Comparison of ENCODE assay signal across 23 cellular contexts in genomic region chr2:239059854-239060253, GRCh38.
A peak's percentile ranks its signal among the peaks of the same experiment; 100 is the strongest.
DNase-seq lines count a peak whose midpoint lies in the region; ATAC-seq, FAIRE-seq and TF ChIP-seq lines count a peak whose summit lies in the region.
"Had no signal": no experiment of that assay in that cellular context is flagged by ENCODE, and none has a peak within 500 bp of the region (broad histone marks: within the 10 kb centered on the region; RNA-seq: fewer than 3 reads in every experiment).

No MANE protein-coding gene starts in this region.

- no peak overlapping the region for H3K4me3 Mint-ChIP-seq in effector memory CD8-positive, alpha-beta T cell
- no peak overlapping the region for H3K4me3 Mint-ChIP-seq in activated T-helper 1 cell treated with anti-CD3 and anti-CD28 coated beads, Interleukin-12 subunit alpha, Interleukin-12 subunit beta, Interleukin-2, Interleukin-4 antibody, amounts not matched to agents 30 ng/mL and 10 ng/mL and 1 ng/mL, durations not matched to agents 14 hours and 24 hours and 36 hours
- H3K4me3 Mint-ChIP-seq: CD8-positive, alpha-beta memory T cell; IgD-negative memory B cell had no signal

- peaks cover 35% of the 10 kb centered on the region for H3K36me3 Mint-ChIP-seq in effector memory CD8-positive, alpha-beta T cell (ENCODE audit: insufficient read depth)
- H3K36me3 Mint-ChIP-seq in activated T-helper 1 cell treated with anti-CD3 and anti-CD28 coated beads, Interleukin-12 subunit alpha, Interleukin-12 subunit beta, Interleukin-2, Interleukin-4 antibody, amounts not matched to agents 30 ng/mL and 10 ng/mL and 1 ng/mL, durations not matched to agents 14 hours and 24 hours and 36 hours (ENCODE audit: low read depth): peaks cover 14% of the 10 kb centered on the region

- no peaks in the 10 kb centered on the region for H3K27me3 Mint-ChIP-seq in effector memory CD8-positive, alpha-beta T cell
- H3K27me3 Mint-ChIP-seq in activated T-helper 1 cell treated with anti-CD3 and anti-CD28 coated beads, Interleukin-12 subunit alpha, Interleukin-12 subunit beta, Interleukin-2, Interleukin-4 antibody, amounts not matched to agents 30 ng/mL and 10 ng/mL and 1 ng/mL, durations not matched to agents 14 hours and 24 hours and 36 hours (ENCODE audit: insufficient read depth): no peaks in the 10 kb centered on the region
- H3K27me3 Mint-ChIP-seq: IgD-negative memory B cell had no signal

- in situ Hi-C loops in G401 (cut with HindIII; ENCODE audit: low sequenced_read_pairs): no loop called here

- no peak for TF ChIP-seq CTCF in A549 (IDR thresholded peaks at IDR 0.05)
- TF ChIP-seq CTCF in dorsolateral prefrontal cortex (IDR thresholded peaks at IDR 0.05 in 54 of 56, conservative IDR thresholded peaks at IDR 0.05 in 2 of 56; ENCODE audit: low read depth in 1 of 56, partially characterized antibody in 56 of 56): no peak

- H3K4me2 ChIP-seq in A549: no peak overlapping the region
- H3K4me2 ChIP-seq: KMS-11 had no signal

- H3K4me1 ChIP-seq in A549: no peaks in the 10 kb centered on the region
- H3K4me1 ChIP-seq: SJSA1 had no signal

- H3K27ac ChIP-seq in A549: no peak overlapping the region
- peak overlapping the region in 36 of 59 donors; percentile 8 to 68 (median 33) for H3K27ac ChIP-seq in dorsolateral prefrontal cortex
- H3K27ac ChIP-seq: C4-2B, KMS-11, SJSA1 had no signal

- no peak for TF ChIP-seq RAD21 in A549 (conservative IDR thresholded peaks at IDR 0.05 in 1 of 2, IDR thresholded peaks at IDR 0.05 in 1 of 2)

- H3K9me3 Mint-ChIP-seq in effector memory CD8-positive, alpha-beta T cell: no peaks in the 10 kb centered on the region
- H3K9me3 Mint-ChIP-seq in activated T-helper 1 cell treated with anti-CD3 and anti-CD28 coated beads, Interleukin-12 subunit alpha, Interleukin-12 subunit beta, Interleukin-2, Interleukin-4 antibody, amounts not matched to agents 30 ng/mL and 10 ng/mL and 1 ng/mL, durations not matched to agents 14 hours and 24 hours and 36 hours: no peaks in the 10 kb centered on the region
- H3K9me3 Mint-ChIP-seq: CD8-positive, alpha-beta memory T cell; IgD-negative memory B cell had no signal

- intact Hi-C loops in dorsolateral prefrontal cortex (cut with DNase I): no loop called here
- intact Hi-C loops in sciatic nerve (cut with DNase I): no loop called here
- intact Hi-C loops in activated T-helper 1 cell treated with anti-CD3 and anti-CD28 coated beads, Interleukin-12 subunit alpha, Interleukin-12 subunit beta, Interleukin-2, Interleukin-4 antibody, amounts not matched to agents 30 ng/mL and 10 ng/mL and 1 ng/mL, durations not matched to agents 14 hours and 24 hours and 36 hours (cut with micrococcal nuclease): no loop called here

- H3K4me1 Mint-ChIP-seq in effector memory CD8-positive, alpha-beta T cell (ENCODE audit: low read depth in 2 of 2): peaks cover 0 to 3% of the 10 kb centered on the region in 2 donors
- H3K4me1 Mint-ChIP-seq in activated T-helper 1 cell treated with anti-CD3 and anti-CD28 coated beads, Interleukin-12 subunit alpha, Interleukin-12 subunit beta, Interleukin-2, Interleukin-4 antibody, amounts not matched to agents 30 ng/mL and 10 ng/mL and 1 ng/mL, durations not matched to agents 14 hours and 24 hours and 36 hours (ENCODE audit: low read depth): no peaks in the 10 kb centered on the region
- H3K4me1 Mint-ChIP-seq: IgD-negative memory B cell had no signal

- H3K4me3 ChIP-seq in A549 (no peak overlapping the region), dorsolateral prefrontal cortex (no peak overlapping the region)
- H3K4me3 ChIP-seq: SJSA1 had no signal

- no peak overlapping the region for H3K27ac Mint-ChIP-seq in effector memory CD8-positive, alpha-beta T cell
- no peak overlapping the region for H3K27ac Mint-ChIP-seq in activated T-helper 1 cell treated with anti-CD3 and anti-CD28 coated beads, Interleukin-12 subunit alpha, Interleukin-12 subunit beta, Interleukin-2, Interleukin-4 antibody, amounts not matched to agents 30 ng/mL and 10 ng/mL and 1 ng/mL, durations not matched to agents 14 hours and 24 hours and 36 hours
- H3K27ac Mint-ChIP-seq: CD8-positive, alpha-beta memory T cell; IgD-negative memory B cell had no signal

- 98% methylated on average over 8 of the region's 12 CpGs for WGBS in A549 (ENCODE audit: missing lambda C conversion rate)

- no peak for TF ChIP-seq POLR2A in A549 (IDR thresholded peaks at IDR 0.05; ENCODE audit: low read length)

- peak; percentile 35 to 36; a peak in 3 of 6 replicates for ATAC-seq in A549
- ATAC-seq in sciatic nerve: peak; percentile 20
- ATAC-seq in effector memory CD8-positive, alpha-beta T cell (replicated peaks): no peak

- H3K9me3 ChIP-seq in A549: no peaks in the 10 kb centered on the region
- H3K9me3 ChIP-seq: SJSA1 had no signal

- POLR2A ChIA-PET in A549 (lab: Yijun Ruan, JAX): no interaction called here

- no peaks in the 10 kb centered on the region for H3K27me3 ChIP-seq in dorsolateral prefrontal cortex
- H3K27me3 ChIP-seq: SJSA1 had no signal

- no peak for FAIRE-seq in A549 (lab: Jason Lieb, UNC)
- FAIRE-seq: A204.1, H54 had no signal

- DNase-seq in A549 (ENCODE audit: low read depth in 1 of 2, low spot score in 1 of 2) (no peak), G401 (ENCODE audit: low spot score) (peak; percentile 2), dorsolateral prefrontal cortex (no peak), sciatic nerve (ENCODE audit: low spot score) (no peak), NCI-H128 (lab: John Stamatoyannopoulos, UW; ENCODE audit: unreplicated experiment) (no peak)
- DNase-seq in effector memory CD8-positive, alpha-beta T cell: no peak
- no peak for DNase-seq in activated T-helper 1 cell treated with anti-CD3 and anti-CD28 coated beads, Interleukin-12 subunit alpha, Interleukin-12 subunit beta, Interleukin-2, Interleukin-4 antibody, amounts not matched to agents 30 ng/mL and 10 ng/mL and 1 ng/mL, durations not matched to agents 14 hours and 24 hours and 36 hours (ENCODE audit: low spot score)
- DNase-seq: AML-193; CD8-positive, alpha-beta memory T cell; DMS 273 treated with DMSO at 0.1 percent for 48 hours; DMS79 treated with DMSO at 0.1 percent for 48 hours; NCI-H1105; NCI-H146; NCI-H1930; NCI-H2107; NCI-H524; NCI-H748 treated with DMSO at 0.1 percent for 48 hours had no signal

- no peak for TF ChIP-seq EP300 in A549 (IDR thresholded peaks at IDR 0.05)

- CTCF ChIA-PET in A549 (lab: Yijun Ruan, JAX): no interaction called here

TF ChIP-seq in A549, 52 proteins besides CTCF, POLR2A, EP300 and RAD21:
- TF ChIP-seq HES2 (IDR thresholded peaks at IDR 0.05) (no peak), EHMT2 (IDR thresholded peaks at IDR 0.05; ENCODE audit: low read depth) (no peak), FOSL2 (IDR thresholded peaks at IDR 0.05) (no peak), FOSL2 (CRISPR knock-in tag; IDR thresholded peaks at IDR 0.05) (no peak), CBX8 (IDR thresholded peaks at IDR 0.05) (no peak), ZSCAN20 (CRISPR knock-in tag; IDR thresholded peaks at IDR 0.05) (no peak), FOXS1 (CRISPR knock-in tag; IDR thresholded peaks at IDR 0.05) (no peak), POLR2AphosphoS2 (conservative IDR thresholded peaks at IDR 0.05; ENCODE audit: low read length) (no peak), SREBF2 (IDR thresholded peaks at IDR 0.05) (no peak), CHD4 (IDR thresholded peaks at IDR 0.05; ENCODE audit: borderline replicate concordance) (no peak), ZC3H11A (IDR thresholded peaks at IDR 0.05) (no peak), MAFK (IDR thresholded peaks at IDR 0.05; ENCODE audit: partially characterized antibody) (no peak)
- TF ChIP-seq, protein P1, sequence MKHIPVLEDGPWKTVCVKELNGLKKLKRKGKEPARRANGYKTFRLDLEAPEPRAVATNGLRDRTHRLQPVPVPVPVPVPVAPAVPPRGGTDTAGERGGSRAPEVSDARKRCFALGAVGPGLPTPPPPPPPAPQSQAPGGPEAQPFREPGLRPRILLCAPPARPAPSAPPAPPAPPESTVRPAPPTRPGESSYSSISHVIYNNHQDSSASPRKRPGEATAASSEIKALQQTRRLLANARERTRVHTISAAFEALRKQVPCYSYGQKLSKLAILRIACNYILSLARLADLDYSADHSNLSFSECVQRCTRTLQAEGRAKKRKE (CRISPR knock-in tag; IDR thresholded peaks at IDR 0.05; ENCODE audit: low read depth): no peak
- TF ChIP-seq, protein P2, sequence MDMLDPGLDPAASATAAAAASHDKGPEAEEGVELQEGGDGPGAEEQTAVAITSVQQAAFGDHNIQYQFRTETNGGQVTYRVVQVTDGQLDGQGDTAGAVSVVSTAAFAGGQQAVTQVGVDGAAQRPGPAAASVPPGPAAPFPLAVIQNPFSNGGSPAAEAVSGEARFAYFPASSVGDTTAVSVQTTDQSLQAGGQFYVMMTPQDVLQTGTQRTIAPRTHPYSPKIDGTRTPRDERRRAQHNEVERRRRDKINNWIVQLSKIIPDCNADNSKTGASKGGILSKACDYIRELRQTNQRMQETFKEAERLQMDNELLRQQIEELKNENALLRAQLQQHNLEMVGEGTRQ (IDR thresholded peaks at IDR 0.05): no peak

Comparison
In these comparisons a context has a peak if more than half of its experiments do, and no peak if none do; other contexts are left out.
1. H3K27ac ChIP-seq: peak in dorsolateral prefrontal cortex (36 of 59); none in A549 (0 of 2).